8 cellular contexts compared by ENCODE assay signal in the genomic region with DNA sequence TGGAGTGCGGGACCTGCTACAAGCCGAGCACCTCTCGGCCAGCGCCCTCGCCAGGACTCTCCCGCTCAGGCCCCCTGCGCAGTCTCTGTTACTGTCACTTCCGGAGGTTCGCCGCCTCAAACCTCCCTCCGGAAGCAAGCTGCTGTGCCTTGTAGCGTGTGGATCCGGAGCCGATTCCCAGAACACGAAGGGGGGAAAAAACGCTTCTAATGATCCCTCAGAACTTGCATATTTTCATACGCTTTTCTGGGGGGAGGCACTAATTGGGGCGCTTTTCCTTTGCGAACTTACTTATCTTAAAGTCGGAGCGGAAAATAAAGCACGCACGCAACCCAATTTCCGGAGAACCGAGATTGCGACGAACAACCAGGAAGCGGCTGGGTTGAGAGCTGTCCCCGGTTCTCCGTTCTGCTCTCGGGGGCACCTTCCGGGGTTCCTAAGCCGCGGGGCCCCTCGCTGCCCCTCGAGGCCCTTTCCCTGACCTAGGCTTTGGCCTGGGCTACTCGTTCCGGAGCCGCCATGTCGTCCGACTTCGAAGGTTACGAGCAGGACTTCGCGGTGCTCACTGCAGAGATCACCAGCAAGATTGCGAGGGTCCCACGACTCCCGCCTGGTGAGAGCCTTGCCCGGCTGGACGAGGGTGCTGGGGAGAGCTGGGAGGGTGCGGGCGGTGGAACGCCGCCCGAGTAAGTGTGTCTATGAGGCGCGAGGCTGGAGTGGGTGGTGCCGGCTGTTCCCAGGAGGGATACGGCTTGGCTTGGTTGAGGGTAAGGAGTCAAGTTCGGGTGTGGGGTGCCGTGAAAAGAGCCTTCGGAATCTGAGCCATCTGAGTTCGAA. TPM values are rescaled to one million over a fixed set of nuclear protein-coding genes. Genes with fewer than 3 reads are reported as not detected.
DNase-seq lines count a peak whose midpoint lies in the region; ATAC-seq and TF ChIP-seq lines count a peak whose summit lies in the region.

TSS of gene VTI1A (plus strand) at position 361 of the 837 bp plus-strand sequence. CDS start at position 520, 159 bp downstream.
A gene with protein sequence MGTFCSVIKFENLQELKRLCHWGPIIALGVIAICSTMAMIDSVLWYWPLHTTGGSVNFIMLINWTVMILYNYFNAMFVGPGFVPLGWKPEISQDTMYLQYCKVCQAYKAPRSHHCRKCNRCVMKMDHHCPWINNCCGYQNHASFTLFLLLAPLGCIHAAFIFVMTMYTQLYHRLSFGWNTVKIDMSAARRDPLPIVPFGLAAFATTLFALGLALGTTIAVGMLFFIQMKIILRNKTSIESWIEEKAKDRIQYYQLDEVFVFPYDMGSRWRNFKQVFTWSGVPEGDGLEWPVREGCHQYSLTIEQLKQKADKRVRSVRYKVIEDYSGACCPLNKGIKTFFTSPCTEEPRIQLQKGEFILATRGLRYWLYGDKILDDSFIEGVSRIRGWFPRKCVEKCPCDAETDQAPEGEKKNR (minus strand): TSS at position 60 of the 837 bp plus-strand sequence. CDS start 1,478 bp downstream, outside the sequence.

- H3K27me3 ChIP-seq in stomach: no peaks in the 10 kb centered on the region

- peak; percentile 94 for ATAC-seq in GM21723 (IDR thresholded peaks at IDR 0.05; ENCODE audit: unreplicated experiment)

- TF ChIP-seq POLR2A in stomach (IDR thresholded peaks at IDR 0.05): peak in 1 of 4 donors; percentile 21

- TF ChIP-seq EP300 in stomach (IDR thresholded peaks at IDR 0.05): no peak

- DNase-seq in Daoy (ENCODE audit: low read depth) (peak; percentile 83), KG1 (lab: John Stamatoyannopoulos, UW) (peak; percentile 80), RPMI8226 (peak; percentile 86), fibroblast of the aortic adventitia (ENCODE audit: low read depth) (peak; percentile 88), nephron progenitor cell (peak; percentile 83), stomach (peak; percentile 85)
- peak; percentile 75 for DNase-seq in activated T-helper 9 cell treated with anti-CD3 and anti-CD28 coated beads, Interleukin-2, amount 50 U/mL, for 16 hours (ENCODE audit: low read depth)

- H3K4me3 Mint-ChIP-seq in nephron progenitor cell: peak within 1 kb of the TSS; percentile 95

- no peaks in the 10 kb centered on the region for H3K9me3 Mint-ChIP-seq in nephron progenitor cell

- peaks cover 31% of the 10 kb centered on the region for H3K4me1 Mint-ChIP-seq in nephron progenitor cell

- H3K4me1 ChIP-seq in stomach: peaks cover 16 to 55% (median 39%) of the 10 kb centered on the region in 4 donors

- H3K36me3 ChIP-seq in stomach: peaks cover 0 to 40% (median 35%) of the 10 kb centered on the region in 4 donors

- H3K4me3 ChIP-seq in fibroblast of the aortic adventitia (ENCODE audit: low read depth, low read length) (peak within 1 kb of the TSS; percentile 99), stomach (peak within 1 kb of the TSS; percentile 82 to 97 (median 92))

- H3K27ac Mint-ChIP-seq in nephron progenitor cell: peak within 1 kb of the TSS; percentile 100

- H3K27me3 Mint-ChIP-seq in nephron progenitor cell (ENCODE audit: low read depth, poor library complexity): peaks cover 2% of the 10 kb centered on the region

- no peaks in the 10 kb centered on the region for H3K9me3 ChIP-seq in stomach

- intact Hi-C loops in stomach (cut with DNase I; ENCODE audit: low total_unique reads): no loop called here

- TF ChIP-seq CTCF in fibroblast of the aortic adventitia (IDR thresholded peaks at IDR 0.05; ENCODE audit: insufficient read depth, low read length) (peak; percentile 33), nephron progenitor cell (IDR thresholded peaks at IDR 0.05) (no peak), stomach (IDR thresholded peaks at IDR 0.05) (peak in 2 of 7 experiments; percentile 15 to 45)

- WGBS in stomach, 5 donors: 0 to 1% (median 0%) methylated on average over 39 to 63 of the region's 63 CpGs

- H3K36me3 Mint-ChIP-seq in nephron progenitor cell (ENCODE audit: low read depth): peaks cover 19% of the 10 kb centered on the region

- H3K27ac ChIP-seq in stomach: peak within 1 kb of the TSS; percentile 82 to 91 (median 88)

RNA-seq across cellular contexts. Expression of gene VTI1A, which starts in this region (rescaled TPM):
- total RNA-seq in Daoy (2014; rRNA removed; shearing (Covaris generic)): 15.7 and 42.4 TPM in 2 replicates
- total RNA-seq in fibroblast of the aortic adventitia (ENCODE audit: low replicate concordance) (42.3 and 44.5 TPM in 2 replicates), stomach (100 to 1,000 TPM in 2 of 5 donors, 10 to 100 TPM in 3; 55.8 to 222 (median 94.9) TPM)
- polyA plus RNA-seq in stomach: 10 to 100 TPM in 1 of 3 donors, 1 to 10 TPM in 2; 6.5 to 10.7 (median 8.1) TPM

RNA-seq across cellular contexts. Expression of the second gene that starts in this region (rescaled TPM):
- 24.8 and 26.3 TPM in 2 replicates for total RNA-seq in Daoy (2014; rRNA removed; shearing (Covaris generic))
- total RNA-seq in fibroblast of the aortic adventitia (ENCODE audit: low replicate concordance) (12.7 and 36.6 TPM in 2 replicates), stomach (10 to 100 TPM; 20.0 to 57.1 (median 25.7) TPM)
- 10 to 100 TPM; 22.2 to 31.4 (median 25.2) TPM for polyA plus RNA-seq in stomach

Comparison
In these comparisons a context has a peak if more than half of its experiments do, and no peak if none do; other contexts are left out.
1. Peak in every context shown above with its lines: DNase-seq, ATAC-seq, H3K4me3 ChIP-seq and H3K27ac ChIP-seq.